In the genomic region with DNA sequence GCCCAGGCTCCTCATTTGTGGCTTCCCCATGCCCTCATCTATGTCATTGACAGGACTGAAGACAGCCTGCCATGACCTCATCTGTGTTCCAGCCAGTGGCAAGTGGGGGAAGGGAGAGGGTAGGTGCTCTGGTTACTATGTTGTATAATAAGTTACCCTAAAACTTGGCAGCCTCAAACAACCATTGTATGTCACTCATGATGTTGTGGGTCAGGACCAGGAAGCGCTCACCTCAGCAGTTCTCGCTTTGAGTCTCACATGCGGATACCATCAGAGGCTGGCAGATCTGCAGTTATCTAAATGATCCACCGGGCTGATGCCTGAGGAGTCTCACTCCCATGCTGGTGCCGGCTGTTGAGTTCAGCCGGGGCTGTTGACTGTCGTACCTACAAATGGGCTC, we compare ENCODE assay signal across 2 cellular contexts.
A peak's percentile ranks its signal among the peaks of the same experiment; 100 is the strongest.
TF ChIP-seq lines count a peak whose summit lies in the region.

No MANE protein-coding gene starts in this region.

TF ChIP-seq in HepG2, 621 proteins besides CTCF, POLR2A, EP300 and RAD21:
- TF ChIP-seq MAFF (IDR thresholded peaks at IDR 0.05; ENCODE audit: low read depth, low read length) = peak; percentile 23; the same call in 1 of the 2 replicates
- peak in 1 of 2 experiments; percentile 53; a peak in 2 of 4 replicates for TF ChIP-seq MAFK (conservative IDR thresholded peaks at IDR 0.05 in 1 of 2, IDR thresholded peaks at IDR 0.05 in 1 of 2; ENCODE audit: low read length in 2 of 2)
- no peak for TF ChIP-seq ISX (CRISPR knock-in tag; conservative IDR thresholded peaks at IDR 0.05)

TF ChIP-seq in HEK293T, 16 proteins besides CTCF, POLR2A, EP300 and RAD21 (continued from another document):
- no peak for TF ChIP-seq FOXM1 (IDR thresholded peaks at IDR 0.05; ENCODE audit: borderline replicate concordance)
TF ChIP-seq in HEK293T: peak in this region for 0.
